In the genomic region with DNA sequence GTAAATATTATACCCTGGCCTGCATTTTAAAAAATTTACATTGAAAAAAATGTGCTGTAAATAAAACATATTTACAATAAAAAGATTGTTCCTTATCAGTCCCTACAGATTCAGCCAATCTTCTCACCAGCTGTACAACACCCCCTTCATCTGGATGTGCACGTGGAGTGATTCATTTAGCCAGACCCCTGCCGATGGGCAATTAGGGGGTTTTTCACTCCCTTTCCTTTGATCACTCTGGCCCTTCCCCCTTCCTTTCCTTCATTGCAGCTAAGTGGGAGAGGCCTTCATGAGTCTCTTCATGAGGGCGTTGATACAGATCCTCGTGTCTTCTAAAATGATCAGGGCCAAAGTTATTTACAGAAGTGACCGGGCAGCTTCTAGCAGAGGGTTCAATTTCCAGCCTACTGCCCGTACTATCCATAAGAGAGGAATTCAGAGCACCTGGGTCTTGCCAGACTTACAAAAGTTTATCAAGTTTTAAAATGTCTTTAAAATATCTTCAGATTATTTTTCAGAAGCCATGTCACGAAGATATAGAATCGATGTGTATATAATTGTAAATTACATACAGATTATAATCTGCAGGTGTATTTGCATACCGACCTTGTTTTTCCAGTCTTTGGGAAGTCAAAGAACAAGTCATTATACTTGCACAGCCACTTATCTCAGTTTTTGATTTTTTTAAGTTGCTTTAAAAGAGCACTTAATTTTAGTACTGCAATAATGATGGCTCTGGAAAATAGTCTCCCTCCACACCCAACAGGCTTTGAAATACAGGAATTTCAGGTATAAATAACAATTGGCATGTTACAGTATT, we compare ENCODE assay signal across 23 cellular contexts. TPM values are rescaled to one million over a fixed set of nuclear protein-coding genes. Genes with fewer than 3 reads are reported as not detected.
DNase-seq lines count a peak whose midpoint lies in the region; ATAC-seq, FAIRE-seq and TF ChIP-seq lines count a peak whose summit lies in the region.
"Had no signal": no experiment of that assay in that cellular context is flagged by ENCODE, and none has a peak within 500 bp of the region (broad histone marks: within the 10 kb centered on the region; RNA-seq: fewer than 3 reads in every experiment).

No MANE protein-coding gene starts in this region.

- dilution Hi-C loops in mammary epithelial cell (cut with HindIII; ENCODE audit: low sequenced_read_pairs) (no loop called here), keratinocyte (cut with MboI; ENCODE audit: extremely low pct_ligation_motif_present, low sequenced_read_pairs) (no loop called here)

- no peak overlapping the region for H3K9ac ChIP-seq in mammary epithelial cell (ENCODE audit: insufficient read depth, low read length)
- no peak overlapping the region for H3K9ac ChIP-seq in PC-3 (ENCODE audit: low read length)
- no peak overlapping the region for H3K9ac ChIP-seq in keratinocyte (ENCODE audit: control insufficient read depth, extremely low read depth, insufficient read depth, low read length)

- no peak overlapping the region for H3K4me3 ChIP-seq in mammary epithelial cell (replicated peaks in 1 of 3; ENCODE audit: insufficient read depth in 1 of 3, low read depth in 2 of 3, low read length in 3 of 3)
- no peak overlapping the region for H3K4me3 ChIP-seq in PC-3 (ENCODE audit: low read length)
- H3K4me3 ChIP-seq in keratinocyte (ENCODE audit: control insufficient read depth in 2 of 3, extremely low read depth in 1 of 3, insufficient read depth in 2 of 3, low read depth in 1 of 3, low read length in 3 of 3): no peak overlapping the region
- H3K4me3 ChIP-seq in WERI-Rb-1 (ENCODE audit: low read depth, low read length): no peak overlapping the region
- H3K4me3 ChIP-seq: ascending aorta, lung, SJSA1 had no signal

- H3K36me3 ChIP-seq in mammary epithelial cell (ENCODE audit: insufficient read depth, low read length) (no peaks in the 10 kb centered on the region), PC-3 (ENCODE audit: low read depth, low read length) (no peaks in the 10 kb centered on the region), keratinocyte (ENCODE audit: control insufficient read depth in 2 of 2, extremely low read depth in 1 of 2, insufficient read depth in 2 of 2, low read length in 2 of 2) (no peaks in the 10 kb centered on the region), WERI-Rb-1 (no peaks in the 10 kb centered on the region)
- H3K36me3 ChIP-seq: ascending aorta, SJSA1 had no signal

- H3K4me1 Mint-ChIP-seq in MCF 10A (ENCODE audit: insufficient read depth, unreplicated experiment) (peaks cover 31% of the 10 kb centered on the region), type B pancreatic cell (ENCODE audit: unreplicated experiment) (peaks cover 33% of the 10 kb centered on the region)
- H3K4me1 Mint-ChIP-seq in activated T-helper 17 cell treated with anti-CD3 and anti-CD28 coated beads, Interleukin-2, amount 50 U/mL, for 72 hours: no peaks in the 10 kb centered on the region

- H3K9me3 ChIP-seq in mammary epithelial cell (replicated peaks; ENCODE audit: insufficient read depth, low read length) (no peaks in the 10 kb centered on the region), PC-3 (ENCODE audit: low read length) (no peaks in the 10 kb centered on the region), keratinocyte (ENCODE audit: control insufficient read depth, low read depth, low read length) (no peaks in the 10 kb centered on the region), WERI-Rb-1 (ENCODE audit: severe bottlenecking) (no peaks in the 10 kb centered on the region)
- H3K9me3 ChIP-seq: ascending aorta, SJSA1 had no signal

- in situ Hi-C loops in mammary epithelial cell (cut with MboI; ENCODE audit: low sequenced_read_pairs in 2 of 2): loop anchor here in 1 of 2 donors (25.0 kb wide), 1 partner anchor 278 kb away; no protein-coding TSS in a partner anchor

- H3F3A ChIP-seq in PC-3 (ENCODE audit: low read length, unreplicated experiment): no peaks in the 10 kb centered on the region

- no peaks in the 10 kb centered on the region for H3K9me1 ChIP-seq in keratinocyte (ENCODE audit: control insufficient read depth, extremely low read depth, insufficient read depth, low read length)

- H3K4me1 ChIP-seq in mammary epithelial cell (ENCODE audit: insufficient read depth, low read length) (peaks cover 44% of the 10 kb centered on the region), PC-3 (ENCODE audit: insufficient read depth, low read length) (peaks cover 23% of the 10 kb centered on the region), keratinocyte (ENCODE audit: control insufficient read depth, extremely low read depth, insufficient read depth, low read length) (peaks cover 47% of the 10 kb centered on the region)
- H3K4me1 ChIP-seq: ascending aorta had no signal

- H3K4me2 ChIP-seq in mammary epithelial cell (ENCODE audit: insufficient read depth, low read depth, low read length) (no peak overlapping the region), PC-3 (ENCODE audit: low read length) (no peak overlapping the region), keratinocyte (ENCODE audit: control insufficient read depth, extremely low read depth, insufficient read depth, low read depth, low read length) (no peak overlapping the region)

- TF ChIP-seq CTCF in mammary epithelial cell (conservative IDR thresholded peaks at IDR 0.05 in 1 of 2, IDR thresholded peaks at IDR 0.05 in 1 of 2; ENCODE audit: extremely low read depth in 1 of 2, insufficient read depth in 1 of 2, low read depth in 1 of 2, low read length in 2 of 2) (no peak), MCF 10A (IDR thresholded peaks at IDR 0.05; ENCODE audit: unreplicated experiment) (no peak), PC-3 (conservative IDR thresholded peaks at IDR 0.05; ENCODE audit: low read depth, low read length) (no peak), keratinocyte (optimal IDR thresholded peaks at IDR 0.05 in 1 of 3, IDR thresholded peaks at IDR 0.05 in 1 of 3, conservative IDR thresholded peaks at IDR 0.05 in 1 of 3; ENCODE audit: extremely low read depth in 1 of 3, insufficient read depth in 2 of 3, low read length in 3 of 3) (no peak), type B pancreatic cell (conservative IDR thresholded peaks at IDR 0.05) (no peak), WERI-Rb-1 (IDR thresholded peaks at IDR 0.05; ENCODE audit: low read depth, low read length) (no peak)

- H2AFZ ChIP-seq in mammary epithelial cell (ENCODE audit: low read depth, low read length) (peak overlapping the region; percentile 40), PC-3 (ENCODE audit: low read length) (no peak overlapping the region), keratinocyte (ENCODE audit: control insufficient read depth, low read length) (peak overlapping the region; percentile 70)

- no TSS peak for BruUV-seq in mammary epithelial cell (replicated peaks; lab: Mats Ljungman, UMichigan)
- BruUV-seq in MCF 10A (replicated peaks; lab: Mats Ljungman, UMichigan): no TSS peak
- no TSS peak for BruUV-seq in PC-3 (replicated peaks; lab: Mats Ljungman, UMichigan)

- 90% methylated on average over 9 of the region's 9 CpGs for WGBS in mammary epithelial cell (ENCODE audit: low coverage, missing lambda C conversion rate)

- H3K9me3 Mint-ChIP-seq in MCF 10A (ENCODE audit: unreplicated experiment) (no peaks in the 10 kb centered on the region), type B pancreatic cell (peaks cover 6% of the 10 kb centered on the region)
- H3K9me3 Mint-ChIP-seq in activated T-helper 17 cell treated with anti-CD3 and anti-CD28 coated beads, Interleukin-2, amount 50 U/mL, for 72 hours: no peaks in the 10 kb centered on the region
- H3K9me3 Mint-ChIP-seq: activated naive CD4-positive, alpha-beta T cell treated with anti-CD3 and anti-CD28 coated beads, Interleukin-2, amount 50 U/mL, for 72 hours; H9 had no signal

- no peak for ATAC-seq in PC-3
- ATAC-seq in activated T-helper 17 cell treated with anti-CD3 and anti-CD28 coated beads, Interleukin-2, amount 50 U/mL, for 72 hours (replicated peaks): no peak
- ATAC-seq: activated naive CD4-positive, alpha-beta T cell treated with anti-CD3 and anti-CD28 coated beads, Interleukin-2, amount 50 U/mL, for 72 hours; sciatic nerve had no signal

- H3K79me2 ChIP-seq in mammary epithelial cell (ENCODE audit: insufficient read depth, low read length) (no peaks in the 10 kb centered on the region), PC-3 (ENCODE audit: low read length) (no peaks in the 10 kb centered on the region), keratinocyte (ENCODE audit: control insufficient read depth, insufficient read depth, low read length) (no peaks in the 10 kb centered on the region)

- H3K36me3 Mint-ChIP-seq in MCF 10A (ENCODE audit: insufficient read depth, unreplicated experiment) (no peaks in the 10 kb centered on the region), type B pancreatic cell (no peaks in the 10 kb centered on the region)
- H3K36me3 Mint-ChIP-seq in activated T-helper 17 cell treated with anti-CD3 and anti-CD28 coated beads, Interleukin-2, amount 50 U/mL, for 72 hours (ENCODE audit: low read depth): no peaks in the 10 kb centered on the region
- H3K36me3 Mint-ChIP-seq: activated naive CD4-positive, alpha-beta T cell treated with anti-CD3 and anti-CD28 coated beads, Interleukin-2, amount 50 U/mL, for 72 hours had no signal

- POLR2A ChIA-PET in MCF 10A (lab: Yijun Ruan, JAX) (interaction anchor here (0.7 to 8.2 kb wide), 5 partner anchors 12 to 200 kb away, joined by 3 to 124 read pairs (median 27); no protein-coding TSS in a partner anchor), PC-3 (lab: Charles Lee; ENCODE audit: unreplicated experiment) (no interaction called here)

- H3K27me3 Mint-ChIP-seq in MCF 10A (ENCODE audit: insufficient read depth, unreplicated experiment) (no peaks in the 10 kb centered on the region), type B pancreatic cell (no peaks in the 10 kb centered on the region)
- peaks cover 3% of the 10 kb centered on the region for H3K27me3 Mint-ChIP-seq in activated T-helper 17 cell treated with anti-CD3 and anti-CD28 coated beads, Interleukin-2, amount 50 U/mL, for 72 hours

- FAIRE-seq in keratinocyte (lab: Jason Lieb, UNC): peak; percentile 9
- FAIRE-seq: D721Med, GM18507, islet of Langerhans had no signal

- H3K27ac Mint-ChIP-seq in MCF 10A (ENCODE audit: low read depth, unreplicated experiment) (no peak overlapping the region), type B pancreatic cell (peak overlapping the region; percentile 62)
- H3K27ac Mint-ChIP-seq in activated T-helper 17 cell treated with anti-CD3 and anti-CD28 coated beads, Interleukin-2, amount 50 U/mL, for 72 hours: no peak overlapping the region
- H3K27ac Mint-ChIP-seq: activated naive CD4-positive, alpha-beta T cell treated with anti-CD3 and anti-CD28 coated beads, Interleukin-2, amount 50 U/mL, for 72 hours had no signal

- intact Hi-C loops in mammary epithelial cell (cut with micrococcal nuclease): no loop called here
- intact Hi-C loops in MCF 10A (cut with micrococcal nuclease): loop anchor here (2.0 kb wide), 1 partner anchor 20 kb away; no protein-coding TSS in a partner anchor
- intact Hi-C loops in PC-3 (cut with micrococcal nuclease): no loop called here

- DNase-seq in mammary epithelial cell: no peak
- no peak for DNase-seq in MCF 10A (ENCODE audit: unreplicated experiment)
- DNase-seq in PC-3: peak; percentile 23
- no peak for DNase-seq in keratinocyte (ENCODE audit: low read depth, low spot score)
- no peak for DNase-seq in type B pancreatic cell (ENCODE audit: extremely low spot score, unreplicated experiment)
- no peak for DNase-seq in RPMI8226
- DNase-seq in WERI-Rb-1: no peak
- DNase-seq: activated CD4-positive, alpha-beta T cell treated with anti-CD3 and anti-CD28 coated beads, Interleukin-2, amount 50 U/mL, for 1 hour; erythroblast; foreskin fibroblast; H9; NCI-H1436; T-helper 2 cell had no signal

- CTCF ChIA-PET in mammary epithelial cell (lab: Charles Lee; ENCODE audit: low non-redundant PET) (no interaction called here), MCF 10A (lab: Yijun Ruan, JAX) (interaction anchor here (0.5 to 1.9 kb wide), 2 partner anchors 12 to 23 kb away, joined by 6 to 10 read pairs; no protein-coding TSS in a partner anchor), PC-3 (lab: Charles Lee) (no interaction called here)

- no peak overlapping the region for H3K27ac ChIP-seq in mammary epithelial cell (ENCODE audit: insufficient read depth, low read depth, low read length)
- H3K27ac ChIP-seq in PC-3 (ENCODE audit: low read length): no peak overlapping the region
- no peak overlapping the region for H3K27ac ChIP-seq in keratinocyte (ENCODE audit: control insufficient read depth, insufficient read depth, low read length)
- H3K27ac ChIP-seq in WERI-Rb-1: no peak overlapping the region
- H3K27ac ChIP-seq: ascending aorta, SJSA1 had no signal

- H3K27me3 ChIP-seq in mammary epithelial cell (ENCODE audit: insufficient read depth, low read length) (no peaks in the 10 kb centered on the region), PC-3 (ENCODE audit: low read length) (no peaks in the 10 kb centered on the region), keratinocyte (ENCODE audit: control insufficient read depth, extremely low read depth, insufficient read depth, low read length) (no peaks in the 10 kb centered on the region), WERI-Rb-1 (ENCODE audit: insufficient read depth, low read depth, severe bottlenecking) (peaks cover 80% of the 10 kb centered on the region)
- H3K27me3 ChIP-seq: ascending aorta, SJSA1 had no signal

- H4K20me1 ChIP-seq in mammary epithelial cell (ENCODE audit: insufficient read depth, low read length) (no peaks in the 10 kb centered on the region), PC-3 (ENCODE audit: low read length) (no peaks in the 10 kb centered on the region), keratinocyte (ENCODE audit: control insufficient read depth, extremely low read depth, insufficient read depth, low read length) (no peaks in the 10 kb centered on the region)

- no peak overlapping the region for H3K4me3 Mint-ChIP-seq in MCF 10A (ENCODE audit: unreplicated experiment)
- H3K4me3 Mint-ChIP-seq in type B pancreatic cell: no peak overlapping the region
- H3K4me3 Mint-ChIP-seq in activated T-helper 17 cell treated with anti-CD3 and anti-CD28 coated beads, Interleukin-2, amount 50 U/mL, for 72 hours: no peak overlapping the region

- H3K9me2 ChIP-seq in PC-3 (replicated peaks; ENCODE audit: low read length): no peaks in the 10 kb centered on the region

RNA-seq across cellular contexts. Expression of gene RASL11B, which starts 21.4 kb away (rescaled TPM):
- total RNA-seq in mammary epithelial cell (1 to 10 TPM; 2.4 to 3.5 TPM), MCF 10A (2022) (1.7 and 2.6 TPM in 2 replicates), PC-3 (2014; rRNA removed) (0.07 and 2.1 TPM in 2 replicates), type B pancreatic cell (ENCODE audit: low replicate concordance) (2.7 and 15.7 TPM in 2 replicates)
- polyA plus RNA-seq in mammary epithelial cell (3.3 TPM), keratinocyte (1.1 to 1.7 TPM (median 1.4 TPM) in 3 replicates)
- polyA minus RNA-seq in mammary epithelial cell (not detected), keratinocyte (0.36 to 1.1 TPM (median 0.53 TPM) in 3 replicates)
- 0.50 TPM for polyA plus RNA-seq in keratinocyte (2011; ENCODE audit: low read depth)
- 0.56 and 0.70 TPM in 2 replicates for polyA plus RNA-seq in keratinocyte (2011; cell fraction: cytosol; rRNA removed)
- 0.71 and 0.97 TPM in 2 replicates for polyA plus RNA-seq in keratinocyte (2011; cell fraction: nucleus; rRNA removed)
- 0.93 and 1.2 TPM in 2 replicates for polyA plus RNA-seq in keratinocyte (2012; ENCODE audit: low replicate concordance)
- not detected for polyA minus RNA-seq in keratinocyte (2011; cell fraction: cytosol; rRNA and poly(A)+ RNA removed)
- 0.21 and 0.70 TPM in 2 replicates for polyA minus RNA-seq in keratinocyte (2011; cell fraction: nucleus; rRNA and poly(A)+ RNA removed)
- under 1 TPM; 0.34 to 0.76 TPM for total RNA-seq in activated T-helper 17 cell treated with anti-CD3 and anti-CD28 coated beads, Interleukin-2, amount 50 U/mL, for 72 hours
- total RNA-seq: ascending aorta, G401 had no signal
